31 cellular contexts compared by ENCODE assay signal in the genomic region with DNA sequence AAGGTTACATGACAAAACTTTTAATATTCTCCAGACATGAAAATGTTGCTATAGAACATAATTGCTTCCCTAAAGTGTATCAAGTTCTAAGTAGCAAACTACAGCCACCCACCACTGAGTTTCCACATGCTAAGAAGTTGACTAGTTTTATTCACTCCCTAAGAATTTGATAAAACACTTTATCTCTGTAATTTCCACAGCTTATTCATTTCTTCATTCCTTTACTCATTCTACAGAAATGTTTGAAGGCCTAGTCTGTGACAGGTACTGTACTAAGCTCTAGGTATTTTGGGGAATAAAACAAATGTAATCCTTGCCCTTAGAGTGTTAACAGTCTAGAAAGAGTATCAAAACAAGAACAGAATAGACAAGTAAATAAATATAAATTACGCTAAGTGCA.
"Had no signal": no experiment of that assay in that cellular context is flagged by ENCODE, and none has a peak within 500 bp of the region (broad histone marks: within the 10 kb centered on the region; RNA-seq: fewer than 3 reads in every experiment).

No MANE protein-coding gene starts in this region.

- H3K9ac ChIP-seq: KMS-11, SK-N-SH had no signal

- H3K4me2 ChIP-seq: KMS-11, PC-9, SK-N-SH had no signal

- H3K27me3 ChIP-seq: SJSA1 had no signal

- H3K4me1 ChIP-seq: SJSA1 had no signal

- H3K36me3 ChIP-seq: SJSA1 had no signal

- ATAC-seq: Panc1 had no signal

- H2AFZ ChIP-seq: PC-9 had no signal

- H3K4me3 ChIP-seq: PC-9, SJSA1 had no signal

- DNase-seq: KBM-7, MM.1S, MV-4-11, NCI-H1092, NCI-H1105, NCI-H1417 treated with DMSO at 0.1 percent for 48 hours, NCI-H146, NCI-H1694, NCI-H187, NCI-H1930, NCI-H2029 treated with DMSO at 0.1 percent for 48 hours, NCI-H2081 treated with DMSO at 0.1 percent for 48 hours, NCI-H2107, NCI-H2171 treated with DMSO at 0.1 percent for 48 hours, NCI-H2227 treated with DMSO at 0.1 percent for 48 hours, NCI-H446 treated with DMSO at 0.1 percent for 48 hours, NCI-H510A, NCI-H524, NCI-H526, NCI-H69, NCI-H748 treated with DMSO at 0.1 percent for 48 hours, PC-9, Right ventricle myocardium superior, RPMI8226, SHP77 treated with DMSO at 0.1 percent for 48 hours, SK-N-SH, SW 1271, T-helper 1 cell had no signal

- H3K9me2 ChIP-seq: SK-N-SH had no signal

- H3K27ac ChIP-seq: KMS-11, PC-9, SJSA1 had no signal

- H3K9me3 ChIP-seq: SJSA1, SK-N-SH had no signal
